23 cellular contexts compared by ENCODE assay signal in the genomic region with DNA sequence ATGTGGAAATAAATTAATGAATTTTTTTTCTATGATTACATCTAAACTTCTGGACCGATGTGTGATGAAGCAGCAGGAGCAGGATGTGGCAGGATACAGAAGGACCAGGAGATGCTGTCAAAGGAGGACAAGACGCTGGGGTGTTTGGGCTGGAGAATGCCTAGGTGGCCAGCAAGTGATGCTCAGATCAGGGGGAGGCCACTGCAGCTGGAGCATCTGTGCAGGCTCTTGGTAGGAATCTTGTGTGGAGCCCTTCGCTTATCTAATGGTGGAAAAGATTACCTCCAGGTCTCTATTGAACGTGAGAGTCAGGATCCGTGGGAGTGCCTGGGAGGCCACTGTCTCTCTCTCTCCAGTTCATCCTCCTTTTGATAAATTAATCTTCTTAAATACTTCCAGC.
"Had no signal": no experiment of that assay in that cellular context is flagged by ENCODE, and none has a peak within 500 bp of the region (broad histone marks: within the 10 kb centered on the region; RNA-seq: fewer than 3 reads in every experiment).

No MANE protein-coding gene starts in this region.

- H3K27ac ChIP-seq: heart right ventricle, hepatocyte, left lung, pancreas, prostate gland, right lobe of liver, stomach, testis, thyroid gland, transverse colon, upper lobe of left lung, uterus had no signal

- ATAC-seq: heart right ventricle; left colon; left lung; naive thymus-derived CD8-positive, alpha-beta T cell; pancreas; right lobe of liver; stimulated activated naive B cell treated with anti-CD40 and anti-IgM and Interleukin-4, amounts not matched to agents 10 μg/mL and 1 μg/mL and 100 μg/mL, for 72 hours; stimulated activated naive CD8-positive, alpha-beta T cell treated with anti-CD3 and anti-CD28 coated beads, Interleukin-15, Interleukin-2, amounts not matched to agents 100 U/mL and 50 U/mL, for 24 hours had no signal

- H3K27me3 ChIP-seq: hepatocyte, pancreas, right lobe of liver, testis, thyroid gland, transverse colon, upper lobe of left lung, uterus had no signal

- H3K4me1 ChIP-seq: heart right ventricle, left lung, pancreas, prostate gland, right lobe of liver, stomach, testis, thyroid gland, transverse colon, upper lobe of left lung, uterus had no signal

- H3K9me3 ChIP-seq: pancreas, prostate gland, testis, thyroid gland had no signal

- H3K4me3 ChIP-seq: heart right ventricle, hepatocyte, left lung, pancreas, prostate gland, right lobe of liver, smooth muscle cell, stomach, testis, thyroid gland, transverse colon, upper lobe of left lung, uterus had no signal

- H3K36me3 ChIP-seq: heart right ventricle, left lung, pancreas, prostate gland, right lobe of liver, stomach, thyroid gland, transverse colon, upper lobe of left lung, uterus had no signal

- DNase-seq: heart right ventricle; left colon; left lung; nucleus accumbens; pancreas; retina; right lobe of liver; stimulated activated CD4-positive, alpha-beta T cell treated with anti-CD3 and anti-CD28 coated beads, Interleukin-12 subunit alpha, Interleukin-12 subunit beta, amount 100 ng/mL, for 4 hours; stimulated activated CD4-positive, alpha-beta T cell treated with anti-CD3 and anti-CD28 coated beads, Interleukin-15, amount 100 ng/mL, for 24 hours; stimulated activated CD4-positive, alpha-beta T cell treated with anti-CD3 and anti-CD28 coated beads, Interleukin-2, amount 100 ng/mL, for 24 hours; stimulated activated CD4-positive, alpha-beta T cell treated with anti-CD3 and anti-CD28 coated beads, Interleukin-4, amount 100 ng/mL, for 1 hour; stimulated activated naive B cell treated with anti-CD40 and anti-IgM and Interleukin-4, amounts not matched to agents 10 μg/mL and 1 μg/mL and 100 μg/mL, for 72 hours; stimulated activated naive CD8-positive, alpha-beta T cell treated with anti-CD3 and anti-CD28 coated beads, Interleukin-15, Interleukin-2, amounts not matched to agents 100 U/mL and 50 U/mL, for 24 hours; stomach; testis; thyroid gland; transverse colon; upper lobe of left lung; uterus had no signal
